In genomic region chr1:15410223-15410883, GRCh38 we compare ENCODE assay signal across 8 cellular contexts. TPM values are rescaled to one million over a fixed set of nuclear protein-coding genes. Genes with fewer than 3 reads are reported as not detected.
DNase-seq lines count a peak whose midpoint lies in the region; ATAC-seq, FAIRE-seq and TF ChIP-seq lines count a peak whose summit lies in the region.

No MANE protein-coding gene starts in this region.

- H3K9me2 ChIP-seq in PC-3 (replicated peaks; ENCODE audit: low read length): no peaks in the 10 kb centered on the region

- no TSS peak for BruUV-seq in PC-3 (replicated peaks; lab: Mats Ljungman, UMichigan)

- ATAC-seq in GM19035 (IDR thresholded peaks at IDR 0.05; ENCODE audit: unreplicated experiment) (peak; percentile 3), PC-3 (no peak), HG02938 (IDR thresholded peaks at IDR 0.05; ENCODE audit: unreplicated experiment) (no peak)

- DNase-seq in PC-3: no peak
- no peak for DNase-seq in epithelial cell of esophagus (ENCODE audit: low read depth)
- no peak for DNase-seq in effector CD8-positive, alpha-beta T cell (lab: John Stamatoyannopoulos, UW)
- no peak for DNase-seq in RCC 7860 (ENCODE audit: low spot score)
- no peak for DNase-seq in NCI-H1436 (lab: John Stamatoyannopoulos, UW)

- H3K79me2 ChIP-seq in PC-3 (ENCODE audit: low read length) (peaks cover 56% of the 10 kb centered on the region), parathyroid adenoma (no peaks in the 10 kb centered on the region)

- intact Hi-C loops in PC-3 (cut with micrococcal nuclease): no loop called here

- peak overlapping the region; percentile 99 for H3K4me2 ChIP-seq in PC-3 (ENCODE audit: low read length)
- peak overlapping the region; percentile 58 for H3K4me2 ChIP-seq in parathyroid adenoma (ENCODE audit: low read length)

- H3K9ac ChIP-seq in PC-3 (ENCODE audit: low read length) (peak overlapping the region; percentile 95), parathyroid adenoma (peak overlapping the region; percentile 46)

- FAIRE-seq in RCC 7860 (lab: Jason Lieb, UNC): no peak

- H2AFZ ChIP-seq in PC-3 (ENCODE audit: low read length) (peak overlapping the region; percentile 70; the same call in 1 of the 2 replicates), parathyroid adenoma (peak overlapping the region; percentile 58)

- no peaks in the 10 kb centered on the region for H3F3A ChIP-seq in PC-3 (ENCODE audit: low read length, unreplicated experiment)

- CTCF ChIA-PET in PC-3 (lab: Charles Lee): no interaction called here

- H4K20me1 ChIP-seq in PC-3 (ENCODE audit: low read length): peaks cover 27% of the 10 kb centered on the region

- H3K4me3 ChIP-seq in PC-3 (ENCODE audit: low read length) (peak overlapping the region; percentile 100), epithelial cell of esophagus (ENCODE audit: low read length) (peak overlapping the region; percentile 73), parathyroid adenoma (ENCODE audit: low read depth, low read length) (peak overlapping the region; percentile 73)

- TF ChIP-seq CTCF in PC-3 (conservative IDR thresholded peaks at IDR 0.05; ENCODE audit: low read depth, low read length): no peak
- no peak for TF ChIP-seq CTCF in epithelial cell of esophagus (IDR thresholded peaks at IDR 0.05; ENCODE audit: insufficient read depth, low read depth, low read length, missing control alignments)
- no peak for TF ChIP-seq CTCF in parathyroid adenoma (IDR thresholded peaks at IDR 0.05)

- H3K9me3 ChIP-seq in PC-3 (ENCODE audit: low read length) (no peaks in the 10 kb centered on the region), parathyroid adenoma (ENCODE audit: control insufficient read depth, low read length) (no peaks in the 10 kb centered on the region)

- H3K36me3 ChIP-seq in PC-3 (ENCODE audit: low read depth, low read length) (peaks cover 15% of the 10 kb centered on the region), parathyroid adenoma (ENCODE audit: control insufficient read depth, insufficient read depth, low read length) (no peaks in the 10 kb centered on the region)

- H3K27me3 ChIP-seq in PC-3 (ENCODE audit: low read length) (no peaks in the 10 kb centered on the region), parathyroid adenoma (ENCODE audit: control insufficient read depth, insufficient read depth, low read length) (no peaks in the 10 kb centered on the region)

- H3K27ac ChIP-seq in PC-3 (ENCODE audit: low read length) (peak overlapping the region; percentile 50), parathyroid adenoma (peak overlapping the region; percentile 36)

- H3K4me1 ChIP-seq in PC-3 (ENCODE audit: insufficient read depth, low read length) (peaks cover 49% of the 10 kb centered on the region), parathyroid adenoma (peaks cover 18% of the 10 kb centered on the region)

- POLR2A ChIA-PET in PC-3 (lab: Charles Lee; ENCODE audit: unreplicated experiment): interaction anchor here (0.6 kb wide), 1 partner anchor 232 kb away, joined by 8 read pairs; no protein-coding TSS in a partner anchor

RNA-seq across cellular contexts. Expression of gene EFHD2, which starts 0.7 kb away (rescaled TPM):
- total RNA-seq in PC-3 (2014; rRNA removed): 192 and 271 TPM in 2 replicates

RNA-seq across cellular contexts. Expression of gene CTRC, which starts 27.9 kb away (rescaled TPM):
- total RNA-seq in PC-3 (2014; rRNA removed): 0.18 TPM in 1 of 2 replicates, not detected in the other

RNA-seq across cellular contexts. Expression of gene CELA2A, which starts 46.2 kb away (rescaled TPM):
- not detected in 2 replicates for total RNA-seq in PC-3 (2014; rRNA removed)
